23 cellular contexts compared by ENCODE assay signal in genomic region chr4:109334596-109335105, GRCh38. TPM values are rescaled to one million over a fixed set of nuclear protein-coding genes. Genes with fewer than 3 reads are reported as not detected.
"Had no signal": no experiment of that assay in that cellular context is flagged by ENCODE, and none has a peak within 500 bp of the region (broad histone marks: within the 10 kb centered on the region; RNA-seq: fewer than 3 reads in every experiment).

No MANE protein-coding gene starts in this region.

- FAIRE-seq: keratinocyte had no signal

- H3K4me1 ChIP-seq: gastrocnemius medialis, heart right ventricle, left ventricle myocardium inferior, lower lobe of right lung, right atrium auricular region, testis, upper lobe of right lung, vagina had no signal

- DNase-seq: cortex of kidney; dorsolateral prefrontal cortex; effector CD8-positive, alpha-beta T cell; gastrocnemius medialis; heart right ventricle; immature natural killer cell; left ventricle myocardium inferior; lower lobe of right lung; mesendoderm; naive B cell; nucleus accumbens; ovary; stimulated activated CD4-positive, alpha-beta T cell treated with anti-CD3 and anti-CD28 coated beads, Interleukin-2, amount 100 ng/mL, for 48 hours; stimulated activated naive B cell treated with anti-CD40 and anti-IgM and Interleukin-4, amounts not matched to agents 10 μg/mL and 1 μg/mL and 100 μg/mL, for 72 hours; stimulated activated naive CD8-positive, alpha-beta T cell treated with anti-CD3 and anti-CD28 coated beads, Interleukin-15, amount 100 ng/mL, for 72 hours; testis; upper lobe of right lung had no signal

- H3K4me1 Mint-ChIP-seq: immature natural killer cell; naive B cell; neural crest cell; stimulated activated naive B cell treated with anti-CD40 and anti-IgM and Interleukin-4, amounts not matched to agents 10 μg/mL and 1 μg/mL and 100 μg/mL, for 72 hours; stimulated activated naive CD8-positive, alpha-beta T cell treated with anti-CD3 and anti-CD28 coated beads, Interleukin-15, amount 100 ng/mL, for 72 hours had no signal

- H3K27ac ChIP-seq: dorsolateral prefrontal cortex, gastrocnemius medialis, heart right ventricle, left ventricle myocardium inferior, lower lobe of right lung, ovary, right atrium auricular region, testis, tibial nerve, upper lobe of right lung, vagina had no signal

- H3K36me3 Mint-ChIP-seq: immature natural killer cell; naive B cell; stimulated activated naive B cell treated with anti-CD40 and anti-IgM and Interleukin-4, amounts not matched to agents 10 μg/mL and 1 μg/mL and 100 μg/mL, for 72 hours had no signal

- H3K9me3 ChIP-seq: gastrocnemius medialis, lower lobe of right lung, ovary, testis, upper lobe of right lung, vagina had no signal

- ATAC-seq: gastrocnemius medialis; heart right ventricle; lower lobe of right lung; stimulated activated naive B cell treated with anti-CD40 and anti-IgM and Interleukin-4, amounts not matched to agents 10 μg/mL and 1 μg/mL and 100 μg/mL, for 72 hours; stimulated activated naive CD8-positive, alpha-beta T cell treated with anti-CD3 and anti-CD28 coated beads, Interleukin-15, amount 100 ng/mL, for 72 hours; upper lobe of right lung had no signal

- H3K27me3 ChIP-seq: dorsolateral prefrontal cortex, gastrocnemius medialis, heart right ventricle, ovary, right atrium auricular region, testis, tibial nerve, upper lobe of right lung, vagina had no signal

- H3K9me3 Mint-ChIP-seq: stimulated activated naive B cell treated with anti-CD40 and anti-IgM and Interleukin-4, amounts not matched to agents 10 μg/mL and 1 μg/mL and 100 μg/mL, for 72 hours; stimulated activated naive CD8-positive, alpha-beta T cell treated with anti-CD3 and anti-CD28 coated beads, Interleukin-15, amount 100 ng/mL, for 72 hours had no signal

- H3K36me3 ChIP-seq: gastrocnemius medialis, heart right ventricle, left ventricle myocardium inferior, lower lobe of right lung, ovary, right atrium auricular region, tibial nerve, upper lobe of right lung, vagina had no signal

- H3K4me3 ChIP-seq: dorsolateral prefrontal cortex, gastrocnemius medialis, heart right ventricle, left ventricle myocardium inferior, lower lobe of right lung, ovary, right atrium auricular region, smooth muscle cell, testis, tibial nerve, upper lobe of right lung, vagina had no signal

- H3K4me3 Mint-ChIP-seq: immature natural killer cell; naive B cell; neural crest cell; stimulated activated naive B cell treated with anti-CD40 and anti-IgM and Interleukin-4, amounts not matched to agents 10 μg/mL and 1 μg/mL and 100 μg/mL, for 72 hours; stimulated activated naive CD8-positive, alpha-beta T cell treated with anti-CD3 and anti-CD28 coated beads, Interleukin-15, amount 100 ng/mL, for 72 hours had no signal

- H3K4me2 ChIP-seq: smooth muscle cell had no signal

- H3K27ac Mint-ChIP-seq: immature natural killer cell; stimulated activated naive B cell treated with anti-CD40 and anti-IgM and Interleukin-4, amounts not matched to agents 10 μg/mL and 1 μg/mL and 100 μg/mL, for 72 hours; stimulated activated naive CD8-positive, alpha-beta T cell treated with anti-CD3 and anti-CD28 coated beads, Interleukin-15, amount 100 ng/mL, for 72 hours had no signal

RNA-seq across cellular contexts. Expression of gene COL25A1, which starts 32.2 kb away (rescaled TPM):
- polyA plus RNA-seq: immature natural killer cell, keratinocyte had no signal
